In the genomic region with DNA sequence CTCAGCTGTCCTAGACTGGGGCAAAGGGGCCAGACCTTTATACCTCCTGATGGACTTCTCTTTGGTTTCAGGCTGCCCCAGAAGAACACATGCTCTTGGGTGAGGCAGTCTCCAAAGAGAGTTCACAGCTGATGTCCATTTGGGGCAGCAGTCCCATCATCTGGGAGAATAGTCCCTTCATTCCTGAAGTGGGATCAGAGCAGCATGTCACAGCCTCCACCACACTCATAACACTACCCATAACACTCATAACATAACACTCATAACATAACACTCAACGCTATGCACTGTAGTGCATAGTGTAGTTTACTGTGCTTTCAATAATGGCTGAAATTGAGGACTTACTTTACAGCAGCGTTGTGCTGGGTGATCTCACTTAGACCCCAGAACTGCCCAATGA, we compare ENCODE assay signal across 1 cellular context.
TF ChIP-seq lines count a peak whose summit lies in the region.

No MANE protein-coding gene starts in this region.

TF ChIP-seq in GM12878, 131 proteins besides CTCF, POLR2A, EP300 and RAD21 (continued from another document and continues in another):
- TF ChIP-seq, protein P1, sequence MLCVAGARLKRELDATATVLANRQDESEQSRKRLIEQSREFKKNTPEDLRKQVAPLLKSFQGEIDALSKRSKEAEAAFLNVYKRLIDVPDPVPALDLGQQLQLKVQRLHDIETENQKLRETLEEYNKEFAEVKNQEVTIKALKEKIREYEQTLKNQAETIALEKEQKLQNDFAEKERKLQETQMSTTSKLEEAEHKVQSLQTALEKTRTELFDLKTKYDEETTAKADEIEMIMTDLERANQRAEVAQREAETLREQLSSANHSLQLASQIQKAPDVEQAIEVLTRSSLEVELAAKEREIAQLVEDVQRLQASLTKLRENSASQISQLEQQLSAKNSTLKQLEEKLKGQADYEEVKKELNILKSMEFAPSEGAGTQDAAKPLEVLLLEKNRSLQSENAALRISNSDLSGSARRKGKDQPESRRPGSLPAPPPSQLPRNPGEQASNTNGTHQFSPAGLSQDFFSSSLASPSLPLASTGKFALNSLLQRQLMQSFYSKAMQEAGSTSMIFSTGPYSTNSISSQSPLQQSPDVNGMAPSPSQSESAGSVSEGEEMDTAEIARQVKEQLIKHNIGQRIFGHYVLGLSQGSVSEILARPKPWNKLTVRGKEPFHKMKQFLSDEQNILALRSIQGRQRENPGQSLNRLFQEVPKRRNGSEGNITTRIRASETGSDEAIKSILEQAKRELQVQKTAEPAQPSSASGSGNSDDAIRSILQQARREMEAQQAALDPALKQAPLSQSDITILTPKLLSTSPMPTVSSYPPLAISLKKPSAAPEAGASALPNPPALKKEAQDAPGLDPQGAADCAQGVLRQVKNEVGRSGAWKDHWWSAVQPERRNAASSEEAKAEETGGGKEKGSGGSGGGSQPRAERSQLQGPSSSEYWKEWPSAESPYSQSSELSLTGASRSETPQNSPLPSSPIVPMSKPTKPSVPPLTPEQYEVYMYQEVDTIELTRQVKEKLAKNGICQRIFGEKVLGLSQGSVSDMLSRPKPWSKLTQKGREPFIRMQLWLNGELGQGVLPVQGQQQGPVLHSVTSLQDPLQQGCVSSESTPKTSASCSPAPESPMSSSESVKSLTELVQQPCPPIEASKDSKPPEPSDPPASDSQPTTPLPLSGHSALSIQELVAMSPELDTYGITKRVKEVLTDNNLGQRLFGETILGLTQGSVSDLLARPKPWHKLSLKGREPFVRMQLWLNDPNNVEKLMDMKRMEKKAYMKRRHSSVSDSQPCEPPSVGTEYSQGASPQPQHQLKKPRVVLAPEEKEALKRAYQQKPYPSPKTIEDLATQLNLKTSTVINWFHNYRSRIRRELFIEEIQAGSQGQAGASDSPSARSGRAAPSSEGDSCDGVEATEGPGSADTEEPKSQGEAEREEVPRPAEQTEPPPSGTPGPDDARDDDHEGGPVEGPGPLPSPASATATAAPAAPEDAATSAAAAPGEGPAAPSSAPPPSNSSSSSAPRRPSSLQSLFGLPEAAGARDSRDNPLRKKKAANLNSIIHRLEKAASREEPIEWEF (IDR thresholded peaks at IDR 0.05; ENCODE audit: insufficient replicate concordance, low read depth, low read length), result no peak
- TF ChIP-seq, protein P2, sequence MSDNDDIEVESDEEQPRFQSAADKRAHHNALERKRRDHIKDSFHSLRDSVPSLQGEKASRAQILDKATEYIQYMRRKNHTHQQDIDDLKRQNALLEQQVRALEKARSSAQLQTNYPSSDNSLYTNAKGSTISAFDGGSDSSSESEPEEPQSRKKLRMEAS (IDR thresholded peaks at IDR 0.05; ENCODE audit: low read depth, low read length), result no peak
- TF ChIP-seq ZNF622 (IDR thresholded peaks at IDR 0.05), result no peak
- TF ChIP-seq CBX3 (IDR thresholded peaks at IDR 0.05; ENCODE audit: borderline replicate concordance, low read depth), result no peak
- TF ChIP-seq ATF7 (IDR thresholded peaks at IDR 0.05; ENCODE audit: low read depth), result no peak
- TF ChIP-seq, protein P3, sequence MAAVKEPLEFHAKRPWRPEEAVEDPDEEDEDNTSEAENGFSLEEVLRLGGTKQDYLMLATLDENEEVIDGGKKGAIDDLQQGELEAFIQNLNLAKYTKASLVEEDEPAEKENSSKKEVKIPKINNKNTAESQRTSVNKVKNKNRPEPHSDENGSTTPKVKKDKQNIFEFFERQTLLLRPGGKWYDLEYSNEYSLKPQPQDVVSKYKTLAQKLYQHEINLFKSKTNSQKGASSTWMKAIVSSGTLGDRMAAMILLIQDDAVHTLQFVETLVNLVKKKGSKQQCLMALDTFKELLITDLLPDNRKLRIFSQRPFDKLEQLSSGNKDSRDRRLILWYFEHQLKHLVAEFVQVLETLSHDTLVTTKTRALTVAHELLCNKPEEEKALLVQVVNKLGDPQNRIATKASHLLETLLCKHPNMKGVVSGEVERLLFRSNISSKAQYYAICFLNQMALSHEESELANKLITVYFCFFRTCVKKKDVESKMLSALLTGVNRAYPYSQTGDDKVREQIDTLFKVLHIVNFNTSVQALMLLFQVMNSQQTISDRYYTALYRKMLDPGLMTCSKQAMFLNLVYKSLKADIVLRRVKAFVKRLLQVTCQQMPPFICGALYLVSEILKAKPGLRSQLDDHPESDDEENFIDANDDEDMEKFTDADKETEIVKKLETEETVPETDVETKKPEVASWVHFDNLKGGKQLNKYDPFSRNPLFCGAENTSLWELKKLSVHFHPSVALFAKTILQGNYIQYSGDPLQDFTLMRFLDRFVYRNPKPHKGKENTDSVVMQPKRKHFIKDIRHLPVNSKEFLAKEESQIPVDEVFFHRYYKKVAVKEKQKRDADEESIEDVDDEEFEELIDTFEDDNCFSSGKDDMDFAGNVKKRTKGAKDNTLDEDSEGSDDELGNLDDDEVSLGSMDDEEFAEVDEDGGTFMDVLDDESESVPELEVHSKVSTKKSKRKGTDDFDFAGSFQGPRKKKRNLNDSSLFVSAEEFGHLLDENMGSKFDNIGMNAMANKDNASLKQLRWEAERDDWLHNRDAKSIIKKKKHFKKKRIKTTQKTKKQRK (IDR thresholded peaks at IDR 0.05; ENCODE audit: low read depth, low read length), result no peak
- TF ChIP-seq, protein P4, sequence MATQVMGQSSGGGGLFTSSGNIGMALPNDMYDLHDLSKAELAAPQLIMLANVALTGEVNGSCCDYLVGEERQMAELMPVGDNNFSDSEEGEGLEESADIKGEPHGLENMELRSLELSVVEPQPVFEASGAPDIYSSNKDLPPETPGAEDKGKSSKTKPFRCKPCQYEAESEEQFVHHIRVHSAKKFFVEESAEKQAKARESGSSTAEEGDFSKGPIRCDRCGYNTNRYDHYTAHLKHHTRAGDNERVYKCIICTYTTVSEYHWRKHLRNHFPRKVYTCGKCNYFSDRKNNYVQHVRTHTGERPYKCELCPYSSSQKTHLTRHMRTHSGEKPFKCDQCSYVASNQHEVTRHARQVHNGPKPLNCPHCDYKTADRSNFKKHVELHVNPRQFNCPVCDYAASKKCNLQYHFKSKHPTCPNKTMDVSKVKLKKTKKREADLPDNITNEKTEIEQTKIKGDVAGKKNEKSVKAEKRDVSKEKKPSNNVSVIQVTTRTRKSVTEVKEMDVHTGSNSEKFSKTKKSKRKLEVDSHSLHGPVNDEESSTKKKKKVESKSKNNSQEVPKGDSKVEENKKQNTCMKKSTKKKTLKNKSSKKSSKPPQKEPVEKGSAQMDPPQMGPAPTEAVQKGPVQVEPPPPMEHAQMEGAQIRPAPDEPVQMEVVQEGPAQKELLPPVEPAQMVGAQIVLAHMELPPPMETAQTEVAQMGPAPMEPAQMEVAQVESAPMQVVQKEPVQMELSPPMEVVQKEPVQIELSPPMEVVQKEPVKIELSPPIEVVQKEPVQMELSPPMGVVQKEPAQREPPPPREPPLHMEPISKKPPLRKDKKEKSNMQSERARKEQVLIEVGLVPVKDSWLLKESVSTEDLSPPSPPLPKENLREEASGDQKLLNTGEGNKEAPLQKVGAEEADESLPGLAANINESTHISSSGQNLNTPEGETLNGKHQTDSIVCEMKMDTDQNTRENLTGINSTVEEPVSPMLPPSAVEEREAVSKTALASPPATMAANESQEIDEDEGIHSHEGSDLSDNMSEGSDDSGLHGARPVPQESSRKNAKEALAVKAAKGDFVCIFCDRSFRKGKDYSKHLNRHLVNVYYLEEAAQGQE (IDR thresholded peaks at IDR 0.05; ENCODE audit: low read depth, low read length), result no peak
- TF ChIP-seq MYB (IDR thresholded peaks at IDR 0.05; ENCODE audit: borderline replicate concordance, low read depth, low read length), result no peak
- TF ChIP-seq PML (IDR thresholded peaks at IDR 0.05; ENCODE audit: low read length), result no peak
- peak; percentile 58; the same call in 1 of the 2 replicates for TF ChIP-seq CREM (IDR thresholded peaks at IDR 0.05; ENCODE audit: low read depth)
- TF ChIP-seq SIX5 (IDR thresholded peaks at IDR 0.05; ENCODE audit: low read depth, low read length, severe bottlenecking), result no peak
- peak; percentile 88; the same call in 1 of the 2 replicates for TF ChIP-seq IRF4 (IDR thresholded peaks at IDR 0.05; ENCODE audit: low read depth, low read length)
- TF ChIP-seq, protein P5, sequence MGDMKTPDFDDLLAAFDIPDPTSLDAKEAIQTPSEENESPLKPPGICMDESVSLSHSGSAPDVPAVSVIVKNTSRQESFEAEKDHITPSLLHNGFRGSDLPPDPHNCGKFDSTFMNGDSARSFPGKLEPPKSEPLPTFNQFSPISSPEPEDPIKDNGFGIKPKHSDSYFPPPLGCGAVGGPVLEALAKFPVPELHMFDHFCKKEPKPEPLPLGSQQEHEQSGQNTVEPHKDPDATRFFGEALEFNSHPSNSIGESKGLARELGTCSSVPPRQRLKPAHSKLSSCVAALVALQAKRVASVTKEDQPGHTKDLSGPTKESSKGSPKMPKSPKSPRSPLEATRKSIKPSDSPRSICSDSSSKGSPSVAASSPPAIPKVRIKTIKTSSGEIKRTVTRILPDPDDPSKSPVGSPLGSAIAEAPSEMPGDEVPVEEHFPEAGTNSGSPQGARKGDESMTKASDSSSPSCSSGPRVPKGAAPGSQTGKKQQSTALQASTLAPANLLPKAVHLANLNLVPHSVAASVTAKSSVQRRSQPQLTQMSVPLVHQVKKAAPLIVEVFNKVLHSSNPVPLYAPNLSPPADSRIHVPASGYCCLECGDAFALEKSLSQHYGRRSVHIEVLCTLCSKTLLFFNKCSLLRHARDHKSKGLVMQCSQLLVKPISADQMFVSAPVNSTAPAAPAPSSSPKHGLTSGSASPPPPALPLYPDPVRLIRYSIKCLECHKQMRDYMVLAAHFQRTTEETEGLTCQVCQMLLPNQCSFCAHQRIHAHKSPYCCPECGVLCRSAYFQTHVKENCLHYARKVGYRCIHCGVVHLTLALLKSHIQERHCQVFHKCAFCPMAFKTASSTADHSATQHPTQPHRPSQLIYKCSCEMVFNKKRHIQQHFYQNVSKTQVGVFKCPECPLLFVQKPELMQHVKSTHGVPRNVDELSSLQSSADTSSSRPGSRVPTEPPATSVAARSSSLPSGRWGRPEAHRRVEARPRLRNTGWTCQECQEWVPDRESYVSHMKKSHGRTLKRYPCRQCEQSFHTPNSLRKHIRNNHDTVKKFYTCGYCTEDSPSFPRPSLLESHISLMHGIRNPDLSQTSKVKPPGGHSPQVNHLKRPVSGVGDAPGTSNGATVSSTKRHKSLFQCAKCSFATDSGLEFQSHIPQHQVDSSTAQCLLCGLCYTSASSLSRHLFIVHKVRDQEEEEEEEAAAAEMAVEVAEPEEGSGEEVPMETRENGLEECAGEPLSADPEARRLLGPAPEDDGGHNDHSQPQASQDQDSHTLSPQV (IDR thresholded peaks at IDR 0.05), result no peak
- no peak for TF ChIP-seq GATAD2B (conservative IDR thresholded peaks at IDR 0.05; ENCODE audit: low read depth)
- peak; percentile 36; the same call in 1 of the 2 replicates for TF ChIP-seq NFIC (IDR thresholded peaks at IDR 0.05; ENCODE audit: low read depth, low read length)
- no peak for TF ChIP-seq TBL1XR1 (IDR thresholded peaks at IDR 0.05; ENCODE audit: low read depth, low read length)
- peak; percentile 38 for TF ChIP-seq IKZF1 (conservative IDR thresholded peaks at IDR 0.05)
- no peak for TF ChIP-seq CREB1 (IDR thresholded peaks at IDR 0.05; ENCODE audit: low read depth)
- TF ChIP-seq TARDBP (IDR thresholded peaks at IDR 0.05; ENCODE audit: borderline replicate concordance), result no peak
- TF ChIP-seq FOXM1 (IDR thresholded peaks at IDR 0.05; ENCODE audit: low read depth, low read length), result no peak
- no peak for TF ChIP-seq RFX5 (IDR thresholded peaks at IDR 0.05; ENCODE audit: low read depth, low read length)
- TF ChIP-seq FOXK2 (IDR thresholded peaks at IDR 0.05), result no peak
- no peak for TF ChIP-seq TCF3 (IDR thresholded peaks at IDR 0.05; ENCODE audit: borderline replicate concordance, insufficient read depth, low read depth, low read length)
- TF ChIP-seq, protein P6, sequence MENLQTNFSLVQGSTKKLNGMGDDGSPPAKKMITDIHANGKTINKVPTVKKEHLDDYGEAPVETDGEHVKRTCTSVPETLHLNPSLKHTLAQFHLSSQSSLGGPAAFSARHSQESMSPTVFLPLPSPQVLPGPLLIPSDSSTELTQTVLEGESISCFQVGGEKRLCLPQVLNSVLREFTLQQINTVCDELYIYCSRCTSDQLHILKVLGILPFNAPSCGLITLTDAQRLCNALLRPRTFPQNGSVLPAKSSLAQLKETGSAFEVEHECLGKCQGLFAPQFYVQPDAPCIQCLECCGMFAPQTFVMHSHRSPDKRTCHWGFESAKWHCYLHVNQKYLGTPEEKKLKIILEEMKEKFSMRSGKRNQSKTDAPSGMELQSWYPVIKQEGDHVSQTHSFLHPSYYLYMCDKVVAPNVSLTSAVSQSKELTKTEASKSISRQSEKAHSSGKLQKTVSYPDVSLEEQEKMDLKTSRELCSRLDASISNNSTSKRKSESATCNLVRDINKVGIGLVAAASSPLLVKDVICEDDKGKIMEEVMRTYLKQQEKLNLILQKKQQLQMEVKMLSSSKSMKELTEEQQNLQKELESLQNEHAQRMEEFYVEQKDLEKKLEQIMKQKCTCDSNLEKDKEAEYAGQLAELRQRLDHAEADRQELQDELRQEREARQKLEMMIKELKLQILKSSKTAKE (IDR thresholded peaks at IDR 0.05; ENCODE audit: low read depth, poor library complexity, severe bottlenecking), result no peak
- no peak for TF ChIP-seq ASH2L (IDR thresholded peaks at IDR 0.05; ENCODE audit: borderline replicate concordance, low read depth)
- TF ChIP-seq BHLHE40 (IDR thresholded peaks at IDR 0.05; ENCODE audit: borderline replicate concordance in 1 of 2, low read depth in 2 of 2, low read length in 1 of 2), result no peak
- no peak for TF ChIP-seq ZSCAN29 (IDR thresholded peaks at IDR 0.05)
- TF ChIP-seq, protein P7, sequence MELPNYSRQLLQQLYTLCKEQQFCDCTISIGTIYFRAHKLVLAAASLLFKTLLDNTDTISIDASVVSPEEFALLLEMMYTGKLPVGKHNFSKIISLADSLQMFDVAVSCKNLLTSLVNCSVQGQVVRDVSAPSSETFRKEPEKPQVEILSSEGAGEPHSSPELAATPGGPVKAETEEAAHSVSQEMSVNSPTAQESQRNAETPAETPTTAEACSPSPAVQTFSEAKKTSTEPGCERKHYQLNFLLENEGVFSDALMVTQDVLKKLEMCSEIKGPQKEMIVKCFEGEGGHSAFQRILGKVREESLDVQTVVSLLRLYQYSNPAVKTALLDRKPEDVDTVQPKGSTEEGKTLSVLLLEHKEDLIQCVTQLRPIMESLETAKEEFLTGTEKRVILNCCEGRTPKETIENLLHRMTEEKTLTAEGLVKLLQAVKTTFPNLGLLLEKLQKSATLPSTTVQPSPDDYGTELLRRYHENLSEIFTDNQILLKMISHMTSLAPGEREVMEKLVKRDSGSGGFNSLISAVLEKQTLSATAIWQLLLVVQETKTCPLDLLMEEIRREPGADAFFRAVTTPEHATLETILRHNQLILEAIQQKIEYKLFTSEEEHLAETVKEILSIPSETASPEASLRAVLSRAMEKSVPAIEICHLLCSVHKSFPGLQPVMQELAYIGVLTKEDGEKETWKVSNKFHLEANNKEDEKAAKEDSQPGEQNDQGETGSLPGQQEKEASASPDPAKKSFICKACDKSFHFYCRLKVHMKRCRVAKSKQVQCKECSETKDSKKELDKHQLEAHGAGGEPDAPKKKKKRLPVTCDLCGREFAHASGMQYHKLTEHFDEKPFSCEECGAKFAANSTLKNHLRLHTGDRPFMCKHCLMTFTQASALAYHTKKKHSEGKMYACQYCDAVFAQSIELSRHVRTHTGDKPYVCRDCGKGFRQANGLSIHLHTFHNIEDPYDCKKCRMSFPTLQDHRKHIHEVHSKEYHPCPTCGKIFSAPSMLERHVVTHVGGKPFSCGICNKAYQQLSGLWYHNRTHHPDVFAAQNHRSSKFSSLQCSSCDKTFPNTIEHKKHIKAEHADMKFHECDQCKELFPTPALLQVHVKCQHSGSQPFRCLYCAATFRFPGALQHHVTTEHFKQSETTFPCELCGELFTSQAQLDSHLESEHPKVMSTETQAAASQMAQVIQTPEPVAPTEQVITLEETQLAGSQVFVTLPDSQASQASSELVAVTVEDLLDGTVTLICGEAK (IDR thresholded peaks at IDR 0.05; ENCODE audit: borderline replicate concordance), result no peak
- TF ChIP-seq JUNB (IDR thresholded peaks at IDR 0.05), result peak; percentile 92
